18 cellular contexts compared by ENCODE assay signal in the genomic region with DNA sequence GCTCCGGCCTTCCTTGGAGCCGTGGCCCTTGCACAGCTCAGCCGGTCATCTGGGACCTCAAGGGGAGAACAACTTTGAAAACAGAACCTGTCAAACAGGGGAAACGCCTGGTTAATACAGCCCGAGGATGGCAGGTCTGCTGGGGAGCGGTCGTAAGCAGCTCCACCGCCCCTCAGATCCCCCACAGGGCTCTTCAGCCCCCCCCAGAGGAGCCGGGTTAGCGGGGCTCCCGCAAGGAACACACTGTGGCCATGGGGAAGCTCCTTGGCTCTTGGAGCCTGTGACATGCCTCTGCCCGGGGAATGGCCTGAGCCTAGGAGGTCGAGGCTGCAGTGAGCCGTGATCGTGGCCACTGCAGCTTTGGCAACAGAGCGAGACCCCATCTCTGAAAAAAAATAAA. TPM values are rescaled to one million over a fixed set of nuclear protein-coding genes. Genes with fewer than 3 reads are reported as not detected.
DNase-seq lines count a peak whose midpoint lies in the region; ATAC-seq and TF ChIP-seq lines count a peak whose summit lies in the region.
"Had no signal": no experiment of that assay in that cellular context is flagged by ENCODE, and none has a peak within 500 bp of the region (broad histone marks: within the 10 kb centered on the region; RNA-seq: fewer than 3 reads in every experiment).

No MANE protein-coding gene starts in this region.

- TF ChIP-seq POLR2A in HCT116 (IDR thresholded peaks at IDR 0.05; ENCODE audit: borderline replicate concordance, extremely low read depth, insufficient read depth, insufficient read length): no peak

- no peak for TF ChIP-seq CTCF in HCT116 (IDR thresholded peaks at IDR 0.05 in 2 of 3, conservative IDR thresholded peaks at IDR 0.05 in 1 of 3; ENCODE audit: borderline replicate concordance in 1 of 3, insufficient read depth in 1 of 3, low read depth in 2 of 3, low read length in 2 of 3)

- POLR2A ChIA-PET in HCT116 (lab: Charles Lee): no interaction called here

- no peak overlapping the region for H3K4me3 Mint-ChIP-seq in T-helper 1 cell treated with Interleukin-12 subunit alpha and Interleukin-12 subunit beta and Interleukin-4 antibody, amounts not matched to agents 30 μg/mL and 1 μg/mL, for 36 hours
- H3K4me3 Mint-ChIP-seq in activated T-helper 17 cell treated with anti-CD3 and anti-CD28 coated beads, Interleukin-2, amount 50 U/mL, for 72 hours: peak overlapping the region; percentile 82
- H3K4me3 Mint-ChIP-seq in memory B cell: peak overlapping the region; percentile 59
- H3K4me3 Mint-ChIP-seq: GM23338 had no signal

- DNase-seq in T-helper 1 cell (no peak), HCT116 (ENCODE audit: low read depth, low spot score) (no peak), memory B cell (ENCODE audit: low spot score in 2 of 2) (no peak), nucleus accumbens (lab: John Stamatoyannopoulos, UW) (no peak)
- DNase-seq: 8988T, MG63, NCI-H187, NCI-H524, occipital lobe, trophoblast cell had no signal

- intact Hi-C loops in HCT116 (cut with micrococcal nuclease): no loop called here

- H3K9me2 ChIP-seq in HCT116 (ENCODE audit: insufficient read depth): no peaks in the 10 kb centered on the region

- peaks cover 8% of the 10 kb centered on the region for H3K36me3 Mint-ChIP-seq in T-helper 1 cell treated with Interleukin-12 subunit alpha and Interleukin-12 subunit beta and Interleukin-4 antibody, amounts not matched to agents 30 μg/mL and 1 μg/mL, for 36 hours (ENCODE audit: low read depth)
- H3K36me3 Mint-ChIP-seq in activated T-helper 17 cell treated with anti-CD3 and anti-CD28 coated beads, Interleukin-2, amount 50 U/mL, for 72 hours (ENCODE audit: low read depth): peaks cover 12% of the 10 kb centered on the region
- no peaks in the 10 kb centered on the region for H3K36me3 Mint-ChIP-seq in memory B cell

- peak overlapping the region; percentile 76 for H3K27ac Mint-ChIP-seq in T-helper 1 cell treated with Interleukin-12 subunit alpha and Interleukin-12 subunit beta and Interleukin-4 antibody, amounts not matched to agents 30 μg/mL and 1 μg/mL, for 36 hours
- peak overlapping the region; percentile 61 for H3K27ac Mint-ChIP-seq in activated T-helper 17 cell treated with anti-CD3 and anti-CD28 coated beads, Interleukin-2, amount 50 U/mL, for 72 hours
- no peak overlapping the region for H3K27ac Mint-ChIP-seq in memory B cell
- H3K27ac Mint-ChIP-seq: GM23338 had no signal

- H3K9me3 ChIP-seq in HCT116 (ENCODE audit: control insufficient read depth in 1 of 2, insufficient read depth in 1 of 2, low read depth in 1 of 2, low read length in 2 of 2): no peaks in the 10 kb centered on the region
- H3K9me3 ChIP-seq: MG63 had no signal

- CTCF ChIA-PET in HCT116 (lab: Charles Lee): no interaction called here

- no peak for TF ChIP-seq RAD21 in HCT116 (IDR thresholded peaks at IDR 0.05; ENCODE audit: low read depth)

- ATAC-seq in HCT116 (no peak), memory B cell (ENCODE audit: low read depth) (no peak), HG03354 (IDR thresholded peaks at IDR 0.05; ENCODE audit: poor library complexity, severe bottlenecking, unreplicated experiment) (no peak), GM21423 (IDR thresholded peaks at IDR 0.05; ENCODE audit: unreplicated experiment) (no peak)
- no peak for ATAC-seq in activated T-helper 17 cell treated with anti-CD3 and anti-CD28 coated beads, Interleukin-2, amount 50 U/mL, for 72 hours (replicated peaks)
- ATAC-seq: esophagus mucosa, GM23338, SK-N-SH treated with all-trans-retinoic acid at 6 μM for 48 hours had no signal

- no peaks in the 10 kb centered on the region for H3K27me3 Mint-ChIP-seq in T-helper 1 cell treated with Interleukin-12 subunit alpha and Interleukin-12 subunit beta and Interleukin-4 antibody, amounts not matched to agents 30 μg/mL and 1 μg/mL, for 36 hours (ENCODE audit: low read depth)
- H3K27me3 Mint-ChIP-seq in activated T-helper 17 cell treated with anti-CD3 and anti-CD28 coated beads, Interleukin-2, amount 50 U/mL, for 72 hours: no peaks in the 10 kb centered on the region
- no peaks in the 10 kb centered on the region for H3K27me3 Mint-ChIP-seq in memory B cell

- no TSS peak for BruUV-seq in HCT116 (replicated peaks; lab: Mats Ljungman, UMichigan)

- RAD21 ChIA-PET in HCT116 (lab: Charles Lee; ENCODE audit: low non-redundant PET in 1 of 2, low total read pairs in 2 of 2, uncharacterized antibody in 2 of 2, unreplicated experiment in 2 of 2): no interaction called here

- H3K36me3 ChIP-seq in HCT116 (ENCODE audit: control insufficient read depth in 1 of 2, insufficient read depth in 2 of 2, low read length in 2 of 2): no peaks in the 10 kb centered on the region

- H3K4me2 ChIP-seq in HCT116 (ENCODE audit: low read length): no peak overlapping the region
- H3K4me2 ChIP-seq: GM23338 had no signal

- peaks cover 5% of the 10 kb centered on the region; the same call in 1 of the 2 replicates for H3K79me2 ChIP-seq in HCT116 (ENCODE audit: insufficient read depth, low read length)

- no peak overlapping the region for H3K9ac ChIP-seq in HCT116 (ENCODE audit: low read length)

- H3K4me1 ChIP-seq in HCT116 (ENCODE audit: control insufficient read depth in 1 of 2, insufficient read depth in 2 of 2, low read length in 2 of 2): peaks cover 32 to 74% of the 10 kb centered on the region in 2 experiments

- H3K9me3 Mint-ChIP-seq in T-helper 1 cell treated with Interleukin-12 subunit alpha and Interleukin-12 subunit beta and Interleukin-4 antibody, amounts not matched to agents 30 μg/mL and 1 μg/mL, for 36 hours: no peaks in the 10 kb centered on the region
- no peaks in the 10 kb centered on the region for H3K9me3 Mint-ChIP-seq in activated T-helper 17 cell treated with anti-CD3 and anti-CD28 coated beads, Interleukin-2, amount 50 U/mL, for 72 hours
- no peaks in the 10 kb centered on the region for H3K9me3 Mint-ChIP-seq in memory B cell
- H3K9me3 Mint-ChIP-seq: GM23338 had no signal

- peaks cover 45% of the 10 kb centered on the region for H3K4me1 Mint-ChIP-seq in T-helper 1 cell treated with Interleukin-12 subunit alpha and Interleukin-12 subunit beta and Interleukin-4 antibody, amounts not matched to agents 30 μg/mL and 1 μg/mL, for 36 hours (ENCODE audit: low read depth)
- peaks cover 17% of the 10 kb centered on the region for H3K4me1 Mint-ChIP-seq in activated T-helper 17 cell treated with anti-CD3 and anti-CD28 coated beads, Interleukin-2, amount 50 U/mL, for 72 hours
- peaks cover 16% of the 10 kb centered on the region for H3K4me1 Mint-ChIP-seq in memory B cell

- no peaks in the 10 kb centered on the region for H3K27me3 ChIP-seq in HCT116 (ENCODE audit: insufficient read depth, low read length)
- H3K27me3 ChIP-seq: MG63 had no signal

- no peaks in the 10 kb centered on the region for H4K20me1 ChIP-seq in HCT116 (ENCODE audit: insufficient read depth)

- H3K27ac ChIP-seq in HCT116 (ENCODE audit: low read depth, low read length): peak overlapping the region; percentile 3; the same call in 1 of the 2 replicates

- no peak overlapping the region for H2AFZ ChIP-seq in HCT116 (ENCODE audit: low read depth, low read length, poor library complexity, severe bottlenecking)
- H2AFZ ChIP-seq: GM23338 had no signal

- no peak overlapping the region for H3K4me3 ChIP-seq in HCT116 (replicated peaks in 1 of 2; ENCODE audit: low read depth in 1 of 2, low read length in 2 of 2)
- H3K4me3 ChIP-seq: GM23338, MG63, skin epidermis had no signal

TF ChIP-seq in HCT116, 20 proteins besides CTCF, POLR2A, EP300 and RAD21 (continues in another document):
- TF ChIP-seq, protein P1, sequence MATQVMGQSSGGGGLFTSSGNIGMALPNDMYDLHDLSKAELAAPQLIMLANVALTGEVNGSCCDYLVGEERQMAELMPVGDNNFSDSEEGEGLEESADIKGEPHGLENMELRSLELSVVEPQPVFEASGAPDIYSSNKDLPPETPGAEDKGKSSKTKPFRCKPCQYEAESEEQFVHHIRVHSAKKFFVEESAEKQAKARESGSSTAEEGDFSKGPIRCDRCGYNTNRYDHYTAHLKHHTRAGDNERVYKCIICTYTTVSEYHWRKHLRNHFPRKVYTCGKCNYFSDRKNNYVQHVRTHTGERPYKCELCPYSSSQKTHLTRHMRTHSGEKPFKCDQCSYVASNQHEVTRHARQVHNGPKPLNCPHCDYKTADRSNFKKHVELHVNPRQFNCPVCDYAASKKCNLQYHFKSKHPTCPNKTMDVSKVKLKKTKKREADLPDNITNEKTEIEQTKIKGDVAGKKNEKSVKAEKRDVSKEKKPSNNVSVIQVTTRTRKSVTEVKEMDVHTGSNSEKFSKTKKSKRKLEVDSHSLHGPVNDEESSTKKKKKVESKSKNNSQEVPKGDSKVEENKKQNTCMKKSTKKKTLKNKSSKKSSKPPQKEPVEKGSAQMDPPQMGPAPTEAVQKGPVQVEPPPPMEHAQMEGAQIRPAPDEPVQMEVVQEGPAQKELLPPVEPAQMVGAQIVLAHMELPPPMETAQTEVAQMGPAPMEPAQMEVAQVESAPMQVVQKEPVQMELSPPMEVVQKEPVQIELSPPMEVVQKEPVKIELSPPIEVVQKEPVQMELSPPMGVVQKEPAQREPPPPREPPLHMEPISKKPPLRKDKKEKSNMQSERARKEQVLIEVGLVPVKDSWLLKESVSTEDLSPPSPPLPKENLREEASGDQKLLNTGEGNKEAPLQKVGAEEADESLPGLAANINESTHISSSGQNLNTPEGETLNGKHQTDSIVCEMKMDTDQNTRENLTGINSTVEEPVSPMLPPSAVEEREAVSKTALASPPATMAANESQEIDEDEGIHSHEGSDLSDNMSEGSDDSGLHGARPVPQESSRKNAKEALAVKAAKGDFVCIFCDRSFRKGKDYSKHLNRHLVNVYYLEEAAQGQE (IDR thresholded peaks at IDR 0.05; ENCODE audit: low read depth): no peak
- TF ChIP-seq CBX3 (IDR thresholded peaks at IDR 0.05; ENCODE audit: low read depth): no peak
- no peak for TF ChIP-seq SIN3A (IDR thresholded peaks at IDR 0.05; ENCODE audit: low read depth)
- TF ChIP-seq EGR1 (IDR thresholded peaks at IDR 0.05; ENCODE audit: low read depth): no peak

RNA-seq across cellular contexts. Expression of a gene that starts 6.8 kb away (rescaled TPM):
- total RNA-seq in HCT116 (2021; ENCODE audit: unreplicated experiment): 37.5 TPM
- 22.1 and 22.3 TPM in 2 replicates for polyA plus RNA-seq in HCT116 (2012)
- 10 to 100 TPM; 28.2 to 37.7 TPM for total RNA-seq in activated T-helper 17 cell treated with anti-CD3 and anti-CD28 coated beads, Interleukin-2, amount 50 U/mL, for 72 hours

RNA-seq across cellular contexts. Expression of a gene that starts 16.8 kb away (rescaled TPM):
- 27.8 TPM for total RNA-seq in HCT116 (2021; ENCODE audit: unreplicated experiment)
- polyA plus RNA-seq in HCT116 (2012): 11.2 and 11.3 TPM in 2 replicates
- 1 to 10 TPM; 7.8 to 9.7 TPM for total RNA-seq in activated T-helper 17 cell treated with anti-CD3 and anti-CD28 coated beads, Interleukin-2, amount 50 U/mL, for 72 hours
